8 cellular contexts compared by ENCODE assay signal in the genomic region with DNA sequence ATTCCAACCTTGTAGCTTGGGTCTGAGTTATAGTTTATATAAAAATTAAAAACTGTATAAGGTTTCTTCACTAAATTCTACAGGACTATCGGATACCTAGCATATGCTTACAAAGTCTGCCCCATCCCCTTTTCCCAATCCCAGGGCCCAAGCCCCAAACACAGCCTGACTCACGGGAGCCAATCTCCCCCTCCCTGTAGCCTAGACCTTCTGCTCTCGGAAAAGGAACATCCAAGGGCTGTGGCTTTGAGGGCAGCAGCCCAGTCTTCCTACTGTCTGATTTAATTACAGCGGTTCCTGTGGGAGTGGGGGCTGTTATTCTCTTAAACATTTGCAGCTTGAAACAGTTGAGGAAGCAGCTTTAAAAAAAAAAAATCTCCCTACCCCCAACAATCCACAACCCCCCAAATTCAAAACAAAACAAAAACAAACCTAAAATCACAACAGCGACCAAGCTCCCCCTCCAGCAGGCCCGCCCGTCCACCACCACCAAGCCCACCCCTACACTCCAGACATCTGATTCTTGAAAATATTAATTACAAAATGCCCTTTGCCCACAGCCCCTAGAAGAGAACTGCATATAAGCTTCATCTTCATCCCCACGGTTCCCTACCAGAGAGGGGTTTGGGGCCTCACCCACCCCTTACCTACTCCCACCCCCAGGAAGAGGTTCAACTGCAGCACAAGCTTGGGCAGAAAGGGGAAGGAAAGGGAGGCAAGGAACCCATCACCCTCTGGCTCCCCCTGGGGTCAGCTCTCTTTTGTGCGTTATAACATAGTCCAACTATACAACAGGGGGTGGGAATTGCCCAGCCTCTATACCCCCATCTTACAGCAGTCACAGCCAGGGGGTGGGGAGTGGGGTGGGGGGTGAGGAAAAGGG. TPM values are rescaled to one million over a fixed set of nuclear protein-coding genes. Genes with fewer than 3 reads are reported as not detected.
DNase-seq lines count a peak whose midpoint lies in the region; ATAC-seq, FAIRE-seq and TF ChIP-seq lines count a peak whose summit lies in the region.

No MANE protein-coding gene starts in this region.

- peak overlapping the region; percentile 99 for H3K27ac Mint-ChIP-seq in CD4-positive, alpha-beta T cell

- H3K9me3 Mint-ChIP-seq in CD4-positive, alpha-beta T cell: no peaks in the 10 kb centered on the region

- peaks cover 25% of the 10 kb centered on the region for H3K79me2 ChIP-seq in K562 (ENCODE audit: control insufficient read depth, insufficient read depth, low read length)

- CTCF ChIA-PET in CD4-positive, alpha-beta T cell (lab: Charles Lee): interaction anchor here (0.6 to 2.9 kb wide), 15 partner anchors 9 to 266 kb away, joined by 3 to 39 read pairs (median 5); a partner anchor contains a TSS
- CTCF ChIA-PET in HEK293T (lab: Yijun Ruan, JAX) (interaction anchor here (1.0 to 1.7 kb wide), 5 partner anchors 10 to 73 kb away, joined by 3 to 8 read pairs (median 5); no protein-coding TSS in a partner anchor), K562 (lab: Yijun Ruan, JAX; ENCODE audit: low intra/inter-chr PET ratio) (interaction anchor here (0.5 to 0.6 kb wide), 3 partner anchors 23 to 205 kb away, joined by 3 to 5 read pairs (median 4); no protein-coding TSS in a partner anchor)

- no peaks in the 10 kb centered on the region for H3K27me3 Mint-ChIP-seq in CD4-positive, alpha-beta T cell

- H2AFZ ChIP-seq in K562 (ENCODE audit: low read depth, low read length): 0 out of 2 replicates have a peak overlapping the region, but pooled peaks have one; percentile 36

- TF ChIP-seq EP300 in K562 (IDR thresholded peaks at IDR 0.05; ENCODE audit: low read length): no peak

- peak in 4 of 10 experiments; percentile 13 to 42 (median 30) for DNase-seq in CD4-positive, alpha-beta T cell
- DNase-seq in HEK293T (ENCODE audit: extremely low spot score): peak; percentile 67
- peak; percentile 64 for DNase-seq in SK-MEL-5 (ENCODE audit: low read depth, low spot score)
- peak; percentile 67 to 81 (median 75) for DNase-seq in K562 (ENCODE audit: extremely low read depth in 1 of 4, low spot score in 3 of 4)
- no peak for DNase-seq in lung (ENCODE audit: low spot score)
- DNase-seq in tibial artery: no peak

- WGBS in K562 (ENCODE audit: insufficient coverage, low coverage, missing lambda C conversion rate): 20% methylated on average over 7 of the region's 9 CpGs
- 36 to 57% methylated on average over 9 of the region's 9 CpGs for WGBS in lung, 2 donors

- no peaks in the 10 kb centered on the region for H3K27me3 ChIP-seq in CD4-positive, alpha-beta T cell (ENCODE audit: control insufficient read depth, insufficient read depth, low read length)
- H3K27me3 ChIP-seq in K562 (ENCODE audit: control insufficient read depth in 2 of 2, insufficient read depth in 2 of 2, low read length in 2 of 2) (no peaks in the 10 kb centered on the region), lung (ENCODE audit: control insufficient read depth, insufficient read depth) (no peaks in the 10 kb centered on the region), tibial artery (no peaks in the 10 kb centered on the region)

- no peaks in the 10 kb centered on the region for H3K9me3 ChIP-seq in CD4-positive, alpha-beta T cell (ENCODE audit: control insufficient read depth, low read length)
- H3K9me3 ChIP-seq in K562 (replicated peaks; ENCODE audit: control insufficient read depth, insufficient read depth, low read depth, low read length): no peaks in the 10 kb centered on the region
- H3K9me3 ChIP-seq in lung (ENCODE audit: control insufficient read depth in 2 of 2, insufficient read depth in 1 of 2, low read length in 1 of 2): no peaks in the 10 kb centered on the region
- H3K9me3 ChIP-seq in tibial artery: no peaks in the 10 kb centered on the region

- peak overlapping the region; percentile 87 to 93; a peak in 3 of 4 replicates for H3K9ac ChIP-seq in K562 (ENCODE audit: insufficient read depth in 1 of 2, low read depth in 2 of 2, low read length in 2 of 2)

- H3K4me1 ChIP-seq in K562 (replicated peaks in 1 of 2; ENCODE audit: control insufficient read depth in 2 of 2, insufficient read depth in 2 of 2, low read length in 2 of 2): peaks cover 38 to 42% of the 10 kb centered on the region in 2 experiments
- H3K4me1 ChIP-seq in lung (ENCODE audit: control insufficient read depth in 2 of 2, insufficient read depth in 2 of 2, low read length in 2 of 2): peaks cover 0 to 4% of the 10 kb centered on the region in 2 donors
- H3K4me1 ChIP-seq in tibial artery: peaks cover 0 to 23% (median 14%) of the 10 kb centered on the region in 4 donors

- H3K27ac ChIP-seq in CD4-positive, alpha-beta T cell (ENCODE audit: low read depth, low read length): peak overlapping the region; percentile 94
- H3K27ac ChIP-seq in K562 (ENCODE audit: extremely low read depth, low read depth, low read length) (peak overlapping the region; percentile 99), lung (ENCODE audit: low read depth in 1 of 2, low read length in 1 of 2) (peak overlapping the region; percentile 88 to 90), tibial artery (peak overlapping the region; percentile 90 to 94)

- peaks cover 43% of the 10 kb centered on the region for H3K4me1 Mint-ChIP-seq in CD4-positive, alpha-beta T cell (ENCODE audit: low read depth)

- POLR2A ChIA-PET in CD4-positive, alpha-beta T cell (lab: Charles Lee): interaction anchor here (0.7 to 1.9 kb wide), 11 partner anchors 9 to 721 kb away, joined by 3 to 6 read pairs (median 4); a partner anchor contains a TSS
- POLR2A ChIA-PET in HEK293T (lab: Yijun Ruan, JAX): interaction anchor here (0.6 to 0.9 kb wide), 4 partner anchors 19 to 303 kb away, joined by 3 read pairs; a partner anchor contains a TSS
- POLR2A ChIA-PET in K562 (lab: Yijun Ruan, JAX): interaction anchor here (0.6 to 6.8 kb wide), 10 partner anchors 9 to 309 kb away, joined by 3 to 78 read pairs (median 5); a partner anchor contains a TSS

- FAIRE-seq in K562 (lab: Jason Lieb, UNC): peak; percentile 90

- peak overlapping the region; percentile 63 for H3K4me2 ChIP-seq in K562 (ENCODE audit: insufficient read depth, low read length)

- H3K4me3 Mint-ChIP-seq in CD4-positive, alpha-beta T cell: peak overlapping the region; percentile 97

- TF ChIP-seq CTCF in CD4-positive, alpha-beta T cell (IDR thresholded peaks at IDR 0.05): peak; percentile 28
- TF ChIP-seq CTCF in K562 (IDR thresholded peaks at IDR 0.05 in 2 of 3, conservative IDR thresholded peaks at IDR 0.05 in 1 of 3; ENCODE audit: insufficient read depth in 2 of 3, low read depth in 1 of 3, low read length in 3 of 3): peak; percentile 51 to 76 (median 72)
- no peak for TF ChIP-seq CTCF in lung (IDR thresholded peaks at IDR 0.05; ENCODE audit: control extremely low read depth, extremely low read depth)
- TF ChIP-seq CTCF in tibial artery (IDR thresholded peaks at IDR 0.05): no peak

- intact Hi-C loops in CD4-positive, alpha-beta T cell (cut with DNase I, micrococcal nuclease): loop anchor here (2.0 kb wide), 2 partner anchors 37 to 167 kb away; a partner anchor contains a TSS
- intact Hi-C loops in K562 (cut with micrococcal nuclease): loop anchor here (2.0 kb wide), 1 partner anchor 23 kb away; no protein-coding TSS in a partner anchor
- intact Hi-C loops in tibial artery (cut with DNase I; ENCODE audit: low total_unique reads): no loop called here

- in situ Hi-C loops in SK-MEL-5 (cut with HindIII; ENCODE audit: low pct_unique_long_range_greater_than_20kb, low sequenced_read_pairs) (no loop called here), K562 (cut with MboI) (no loop called here)

- no TSS peak for BruUV-seq in K562 (replicated peaks; lab: Mats Ljungman, UMichigan)

- no peaks in the 10 kb centered on the region for H3K9me1 ChIP-seq in K562 (ENCODE audit: control insufficient read depth, insufficient read depth, low read length)

- peak in 1 of 2 experiments; percentile 31; a peak in 2 of 4 replicates for TF ChIP-seq RAD21 in K562 (CRISPR knock-in tag; conservative IDR thresholded peaks at IDR 0.05 in 1 of 2, IDR thresholded peaks at IDR 0.05 in 1 of 2)

- H3K36me3 ChIP-seq in K562 (ENCODE audit: control insufficient read depth, insufficient read depth, low read length) (peaks cover 52% of the 10 kb centered on the region), lung (ENCODE audit: control insufficient read depth in 2 of 2, insufficient read depth in 2 of 2, low read length in 2 of 2) (peaks cover 28 to 32% of the 10 kb centered on the region in 2 donors), tibial artery (peaks cover 31 to 44% (median 39%) of the 10 kb centered on the region in 3 donors)

- ATAC-seq in CD4-positive, alpha-beta T cell (ENCODE audit: poor library complexity): no peak
- ATAC-seq in K562 (peak; percentile 72), lung (ENCODE audit: insufficient read depth, low FRiP score) (no peak), GM21825 (IDR thresholded peaks at IDR 0.05; ENCODE audit: unreplicated experiment) (no peak), GM21447 (IDR thresholded peaks at IDR 0.05; ENCODE audit: unreplicated experiment) (no peak)

- H3K36me3 Mint-ChIP-seq in CD4-positive, alpha-beta T cell (ENCODE audit: low read depth): peaks cover 75% of the 10 kb centered on the region

- H3K4me3 ChIP-seq in K562 (peak overlapping the region; percentile 69; the same call in 1 of the 2 replicates), lung (no peak overlapping the region), tibial artery (peak overlapping the region; percentile 70 to 88)

- TF ChIP-seq POLR2A in K562 (conservative IDR thresholded peaks at IDR 0.05): peak; percentile 7; the same call in 1 of the 2 replicates

- H4K20me1 ChIP-seq in K562 (replicated peaks; ENCODE audit: control insufficient read depth, insufficient read depth, low read length): no peaks in the 10 kb centered on the region

RNA-seq across cellular contexts. Expression of a gene that starts 1.1 kb away (rescaled TPM):
- total RNA-seq in CD4-positive, alpha-beta T cell: 10 to 100 TPM; 34.6 to 38.2 TPM
- total RNA-seq in SK-MEL-5 (2014; rRNA removed; shearing (Covaris generic)): 115 and 133 TPM in 2 replicates
- polyA plus RNA-seq in SK-MEL-5 (2015; cell fraction: cytosol; rRNA removed): 102 and 119 TPM in 2 replicates
- polyA plus RNA-seq in SK-MEL-5 (2015; cell fraction: nucleus; rRNA removed): 81.9 and 91.3 TPM in 2 replicates
- total RNA-seq in K562 (2011; cell fraction: chromatin; rRNA removed; ENCODE audit: low replicate concordance): 48.6 and 71.2 TPM in 2 replicates
- total RNA-seq in K562 (2011; cell fraction: nucleolus; rRNA removed): 26.7 and 27.0 TPM in 2 replicates
- total RNA-seq in K562 (2011; cell fraction: nucleoplasm; rRNA removed): 42.8 and 56.8 TPM in 2 replicates
- total RNA-seq in K562 (2014; rRNA removed) (51.1 and 51.6 TPM in 2 replicates), K562 (2014; rRNA removed; fragmentation: Illumina TruSeq; extraction: Trizol) (79.1 and 86.8 TPM in 2 replicates), K562 (2015; rRNA removed; fragmentation: Illumina TruSeq; extraction: Trizol) (74.0 and 75.0 TPM in 2 replicates), K562 (2021) (49.3 and 51.9 TPM in 2 replicates), lung (10 to 100 TPM; 33.1 to 53.6 TPM)
- polyA plus RNA-seq in K562 (2011; rRNA removed) (109 TPM in 2 replicates), K562 (2014; fragmentation: Illumina TruSeq; extraction: Trizol) (95.8 and 108 TPM in 2 replicates), K562 (2014; fragmentation: Nextera tagmentation; extraction: Ambion mirVana) (100 to 1,000 TPM in 1 of 2 experiments, 10 to 100 TPM in 1; 82.7 to 126 TPM), K562 (2014; rRNA removed) (59.7 and 64.5 TPM in 2 replicates), lung (10 to 100 TPM; 45.7 to 54.5 TPM)
- 85.7 and 115 TPM in 2 replicates for polyA plus RNA-seq in K562 (2011; cell fraction: cytosol; rRNA removed)
- polyA plus RNA-seq in K562 (2011; cell fraction: nucleus; rRNA removed): 31.1 and 53.9 TPM in 2 replicates
- polyA plus RNA-seq in K562 (2012): 53.3 and 68.9 TPM in 2 replicates
- 57.9 and 64.9 TPM in 2 replicates for polyA minus RNA-seq in K562 (2011; rRNA and poly(A)+ RNA removed)
- 22.4 and 27.7 TPM in 2 replicates for polyA minus RNA-seq in K562 (2011; cell fraction: cytosol; rRNA and poly(A)+ RNA removed)
- 9.0 and 14.2 TPM in 2 replicates for polyA minus RNA-seq in K562 (2011; cell fraction: nucleus; rRNA and poly(A)+ RNA removed)

RNA-seq across cellular contexts. Expression of a gene that starts 20.5 kb away (rescaled TPM):
- total RNA-seq in CD4-positive, alpha-beta T cell: under 1 TPM; 0.30 to 0.47 TPM
- 0.03 TPM in 1 of 2 replicates, not detected in the other for total RNA-seq in SK-MEL-5 (2014; rRNA removed; shearing (Covaris generic))
- polyA plus RNA-seq in SK-MEL-5 (2015; cell fraction: cytosol; rRNA removed): 0.06 and 0.14 TPM in 2 replicates
- 1.2 and 1.6 TPM in 2 replicates for polyA plus RNA-seq in SK-MEL-5 (2015; cell fraction: nucleus; rRNA removed)
- 1.2 and 2.3 TPM in 2 replicates for total RNA-seq in K562 (2011; cell fraction: chromatin; rRNA removed; ENCODE audit: low replicate concordance)
- 1.7 TPM in 2 replicates for total RNA-seq in K562 (2011; cell fraction: nucleolus; rRNA removed)
- total RNA-seq in K562 (2011; cell fraction: nucleoplasm; rRNA removed): 0.92 and 1.0 TPM in 2 replicates
- total RNA-seq in K562 (2014; rRNA removed): 2.5 and 3.6 TPM in 2 replicates
- 0.99 and 1.4 TPM in 2 replicates for total RNA-seq in K562 (2014; rRNA removed; fragmentation: Illumina TruSeq; extraction: Trizol)
- 2.3 and 2.5 TPM in 2 replicates for total RNA-seq in K562 (2015; rRNA removed; fragmentation: Illumina TruSeq; extraction: Trizol)
- 3.4 and 3.6 TPM in 2 replicates for total RNA-seq in K562 (2021)
- polyA plus RNA-seq in K562 (2011; rRNA removed): 0.31 and 0.42 TPM in 2 replicates
- polyA plus RNA-seq in K562 (2011; cell fraction: cytosol; rRNA removed): 0.31 and 0.69 TPM in 2 replicates
- 0.53 and 1.2 TPM in 2 replicates for polyA plus RNA-seq in K562 (2011; cell fraction: nucleus; rRNA removed)
- 0.55 and 1.8 TPM in 2 replicates for polyA plus RNA-seq in K562 (2012)
- polyA plus RNA-seq in K562 (2014; fragmentation: Illumina TruSeq; extraction: Trizol): 1.6 and 1.9 TPM in 2 replicates
- under 1 TPM; 0.03 to 0.13 TPM for polyA plus RNA-seq in K562 (2014; fragmentation: Nextera tagmentation; extraction: Ambion mirVana)
- polyA plus RNA-seq in K562 (2014; rRNA removed): 2.2 and 2.4 TPM in 2 replicates
- polyA minus RNA-seq in K562 (2011; rRNA and poly(A)+ RNA removed): 0.24 and 0.70 TPM in 2 replicates
- 0.64 and 0.76 TPM in 2 replicates for polyA minus RNA-seq in K562 (2011; cell fraction: cytosol; rRNA and poly(A)+ RNA removed)
- polyA minus RNA-seq in K562 (2011; cell fraction: nucleus; rRNA and poly(A)+ RNA removed): 0.56 and 0.81 TPM in 2 replicates
- under 1 TPM; 0.11 to 0.12 TPM for total RNA-seq in lung
- polyA plus RNA-seq in lung: under 1 TPM; 0.04 to 0.07 TPM

RNA-seq across cellular contexts. Expression of a gene that starts 40.9 kb away (rescaled TPM):
- total RNA-seq in CD4-positive, alpha-beta T cell: 100 to 1,000 TPM; 107 to 110 TPM
- total RNA-seq in SK-MEL-5 (2014; rRNA removed; shearing (Covaris generic)): 14.5 and 16.1 TPM in 2 replicates
- 41.5 and 54.0 TPM in 2 replicates for polyA plus RNA-seq in SK-MEL-5 (2015; cell fraction: cytosol; rRNA removed)
- 55.7 and 79.5 TPM in 2 replicates for polyA plus RNA-seq in SK-MEL-5 (2015; cell fraction: nucleus; rRNA removed)
- 218 and 331 TPM in 2 replicates for total RNA-seq in K562 (2011; cell fraction: chromatin; rRNA removed; ENCODE audit: low replicate concordance)
- total RNA-seq in K562 (2011; cell fraction: nucleolus; rRNA removed): 143 and 150 TPM in 2 replicates
- 136 and 138 TPM in 2 replicates for total RNA-seq in K562 (2011; cell fraction: nucleoplasm; rRNA removed)
- total RNA-seq in K562 (2014; rRNA removed): 17.5 and 23.5 TPM in 2 replicates
- 10.5 and 10.6 TPM in 2 replicates for total RNA-seq in K562 (2014; rRNA removed; fragmentation: Illumina TruSeq; extraction: Trizol)
- total RNA-seq in K562 (2015; rRNA removed; fragmentation: Illumina TruSeq; extraction: Trizol): 13.7 and 20.1 TPM in 2 replicates
- 89.5 and 93.7 TPM in 2 replicates for total RNA-seq in K562 (2021)
- 9.9 and 15.2 TPM in 2 replicates for polyA plus RNA-seq in K562 (2011; rRNA removed)
- polyA plus RNA-seq in K562 (2011; cell fraction: cytosol; rRNA removed): 9.3 and 9.7 TPM in 2 replicates
- polyA plus RNA-seq in K562 (2011; cell fraction: nucleus; rRNA removed): 68.2 and 72.0 TPM in 2 replicates
- polyA plus RNA-seq in K562 (2012): 37.5 and 39.4 TPM in 2 replicates
- 53.8 and 73.7 TPM in 2 replicates for polyA plus RNA-seq in K562 (2014; fragmentation: Illumina TruSeq; extraction: Trizol)
- 1 to 10 TPM in 1 of 2 experiments, under 1 TPM in 1; 0.22 to 1.4 TPM for polyA plus RNA-seq in K562 (2014; fragmentation: Nextera tagmentation; extraction: Ambion mirVana)
- polyA plus RNA-seq in K562 (2014; rRNA removed): 33.3 and 42.1 TPM in 2 replicates
- 18.1 and 20.1 TPM in 2 replicates for polyA minus RNA-seq in K562 (2011; rRNA and poly(A)+ RNA removed)
- 58.5 and 91.1 TPM in 2 replicates for polyA minus RNA-seq in K562 (2011; cell fraction: cytosol; rRNA and poly(A)+ RNA removed)
- 19.0 and 36.2 TPM in 2 replicates for polyA minus RNA-seq in K562 (2011; cell fraction: nucleus; rRNA and poly(A)+ RNA removed)
- total RNA-seq in lung: 100 to 1,000 TPM in 1 of 2 donors, 10 to 100 TPM in 1; 58.7 to 115 TPM
- polyA plus RNA-seq in lung: 10 to 100 TPM; 27.6 to 39.7 TPM

RNA-seq across cellular contexts. Expression of a gene that starts 41.6 kb away (rescaled TPM):
- total RNA-seq in CD4-positive, alpha-beta T cell: 1 to 10 TPM; 1.8 to 2.7 TPM
- not detected in 2 replicates for total RNA-seq in SK-MEL-5 (2014; rRNA removed; shearing (Covaris generic))
- polyA plus RNA-seq in SK-MEL-5 (2015; cell fraction: cytosol; rRNA removed): not detected in 2 replicates
- not detected in 2 replicates for polyA plus RNA-seq in SK-MEL-5 (2015; cell fraction: nucleus; rRNA removed)
- not detected in 2 replicates for total RNA-seq in K562 (2011; cell fraction: chromatin; rRNA removed; ENCODE audit: low replicate concordance)
- not detected in 2 replicates for total RNA-seq in K562 (2011; cell fraction: nucleolus; rRNA removed)
- not detected in 2 replicates for total RNA-seq in K562 (2011; cell fraction: nucleoplasm; rRNA removed)
- not detected in 2 replicates for total RNA-seq in K562 (2014; rRNA removed)
- not detected in 2 replicates for total RNA-seq in K562 (2014; rRNA removed; fragmentation: Illumina TruSeq; extraction: Trizol)
- total RNA-seq in K562 (2015; rRNA removed; fragmentation: Illumina TruSeq; extraction: Trizol): not detected in 2 replicates
- not detected in 2 replicates for total RNA-seq in K562 (2021)
- not detected in 2 replicates for polyA plus RNA-seq in K562 (2011; rRNA removed)
- polyA plus RNA-seq in K562 (2011; cell fraction: cytosol; rRNA removed): not detected in 2 replicates
- polyA plus RNA-seq in K562 (2011; cell fraction: nucleus; rRNA removed): not detected in 2 replicates
- not detected in 2 replicates for polyA plus RNA-seq in K562 (2012)
- not detected in 2 replicates for polyA plus RNA-seq in K562 (2014; fragmentation: Illumina TruSeq; extraction: Trizol)
- not detected for polyA plus RNA-seq in K562 (2014; fragmentation: Nextera tagmentation; extraction: Ambion mirVana)
- 0.38 TPM in 1 of 2 replicates, not detected in the other for polyA plus RNA-seq in K562 (2014; rRNA removed)
- not detected in 2 replicates for polyA minus RNA-seq in K562 (2011; rRNA and poly(A)+ RNA removed)
- polyA minus RNA-seq in K562 (2011; cell fraction: cytosol; rRNA and poly(A)+ RNA removed): not detected in 2 replicates
- not detected in 2 replicates for polyA minus RNA-seq in K562 (2011; cell fraction: nucleus; rRNA and poly(A)+ RNA removed)
- under 1 TPM; 0.15 to 0.20 TPM for total RNA-seq in lung
- polyA plus RNA-seq in lung: under 1 TPM in 1 of 2 donors, not detected in 1; 0.09 TPM

RNA-seq across cellular contexts. Expression of a gene that starts 48.1 kb away (rescaled TPM):
- 10 to 100 TPM; 10.8 TPM for total RNA-seq in CD4-positive, alpha-beta T cell
- total RNA-seq in SK-MEL-5 (2014; rRNA removed; shearing (Covaris generic)): 3.4 and 5.1 TPM in 2 replicates
- 9.8 and 11.2 TPM in 2 replicates for polyA plus RNA-seq in SK-MEL-5 (2015; cell fraction: cytosol; rRNA removed)
- polyA plus RNA-seq in SK-MEL-5 (2015; cell fraction: nucleus; rRNA removed): 3.0 and 4.6 TPM in 2 replicates
- total RNA-seq in K562 (2011; cell fraction: chromatin; rRNA removed; ENCODE audit: low replicate concordance): 2.0 and 6.4 TPM in 2 replicates
- total RNA-seq in K562 (2011; cell fraction: nucleolus; rRNA removed): 4.9 and 7.2 TPM in 2 replicates
- 5.2 and 7.3 TPM in 2 replicates for total RNA-seq in K562 (2011; cell fraction: nucleoplasm; rRNA removed)
- total RNA-seq in K562 (2014; rRNA removed): 2.1 and 2.4 TPM in 2 replicates
- 1.2 and 1.3 TPM in 2 replicates for total RNA-seq in K562 (2014; rRNA removed; fragmentation: Illumina TruSeq; extraction: Trizol)
- 0.53 and 0.69 TPM in 2 replicates for total RNA-seq in K562 (2015; rRNA removed; fragmentation: Illumina TruSeq; extraction: Trizol)
- total RNA-seq in K562 (2021): 2.4 and 2.6 TPM in 2 replicates
- 1.8 and 2.2 TPM in 2 replicates for polyA plus RNA-seq in K562 (2011; rRNA removed)
- 1.6 and 4.7 TPM in 2 replicates for polyA plus RNA-seq in K562 (2011; cell fraction: cytosol; rRNA removed)
- 2.0 and 3.0 TPM in 2 replicates for polyA plus RNA-seq in K562 (2011; cell fraction: nucleus; rRNA removed)
- polyA plus RNA-seq in K562 (2012): 0.69 and 1.0 TPM in 2 replicates
- polyA plus RNA-seq in K562 (2014; fragmentation: Illumina TruSeq; extraction: Trizol): 1.8 and 1.9 TPM in 2 replicates
- polyA plus RNA-seq in K562 (2014; fragmentation: Nextera tagmentation; extraction: Ambion mirVana): under 1 TPM; 0.25 to 0.31 TPM
- 0.91 and 2.3 TPM in 2 replicates for polyA plus RNA-seq in K562 (2014; rRNA removed)
- polyA minus RNA-seq in K562 (2011; rRNA and poly(A)+ RNA removed): 1.0 and 1.4 TPM in 2 replicates
- polyA minus RNA-seq in K562 (2011; cell fraction: cytosol; rRNA and poly(A)+ RNA removed): 1.2 and 2.3 TPM in 2 replicates
- 2.0 and 2.6 TPM in 2 replicates for polyA minus RNA-seq in K562 (2011; cell fraction: nucleus; rRNA and poly(A)+ RNA removed)
- total RNA-seq in lung: under 1 TPM in 1 of 2 donors, not detected in 1; 0.43 TPM
- under 1 TPM; 0.24 to 0.35 TPM for polyA plus RNA-seq in lung

Comparison
In these comparisons a context has a peak if more than half of its experiments do, and no peak if none do; other contexts are left out.
1. DNase-seq: peak in HEK293T (single experiment), SK-MEL-5 (single experiment) and K562 (4 of 4); none in lung (single experiment) and tibial artery (0 of 2).
2. CTCF ChIP-seq: peak in CD4-positive, alpha-beta T cell (single experiment) and K562 (3 of 3); none in lung (single experiment) and tibial artery (0 of 2).
3. Peak in every context shown above with its lines, with median percentiles within 50 percentile points of each other: H3K27ac ChIP-seq.